9 cellular contexts compared by ENCODE assay signal in genomic region chr1:239386453-239387303, GRCh38. TPM values are rescaled to one million over a fixed set of nuclear protein-coding genes. Genes with fewer than 3 reads are reported as not detected.
DNase-seq lines count a peak whose midpoint lies in the region; ATAC-seq and TF ChIP-seq lines count a peak whose summit lies in the region.
"Had no signal": no experiment of that assay in that cellular context is flagged by ENCODE, and none has a peak within 500 bp of the region (broad histone marks: within the 10 kb centered on the region; RNA-seq: fewer than 3 reads in every experiment).

TSS of gene CHRM3 (plus strand) at chr1:239386568. CDS start at chr1:239907452, 520,884 bp downstream.

- TF ChIP-seq CTCF in adrenal gland (IDR thresholded peaks at IDR 0.05): peak in 1 of 6 experiments; percentile 10
- TF ChIP-seq CTCF in sigmoid colon (IDR thresholded peaks at IDR 0.05): peak in 3 of 4 experiments; percentile 15 to 36 (median 21)

- DNase-seq in DMS53 (lab: John Stamatoyannopoulos, UW) (peak; percentile 84), NCI-H1105 treated with DMSO at 0.1 percent for 48 hours (lab: John Stamatoyannopoulos, UW) (peak; percentile 71), adrenal gland (peak; percentile 19 to 63 (median 34)), sigmoid colon (peak; percentile 90)
- no peak for DNase-seq in NK-92 treated with Interleukin-12 subunit alpha and Interleukin-12 subunit beta, amount 100 ng/mL, for 24 hours (lab: John Stamatoyannopoulos, UW)

- H3K27me3 ChIP-seq in adrenal gland: peaks cover 33% of the 10 kb centered on the region
- H3K27me3 ChIP-seq in sigmoid colon: peaks cover 0 to 5% (median 0%) of the 10 kb centered on the region in 3 donors

- ATAC-seq in HG03520 (IDR thresholded peaks at IDR 0.05; ENCODE audit: unreplicated experiment): no peak
- ATAC-seq in HG03469 (IDR thresholded peaks at IDR 0.05; ENCODE audit: unreplicated experiment): no peak

- TF ChIP-seq POLR2A in adrenal gland (IDR thresholded peaks at IDR 0.05) (no peak), sigmoid colon (IDR thresholded peaks at IDR 0.05) (peak in 1 of 2 donors; percentile 49)

- H3K9me3 ChIP-seq in adrenal gland (replicated peaks in 1 of 3) (no peaks in the 10 kb centered on the region), iPS-18c (ENCODE audit: control insufficient read depth, insufficient read depth, low read length) (no peaks in the 10 kb centered on the region), sigmoid colon (no peaks in the 10 kb centered on the region)

- H3K36me3 ChIP-seq in adrenal gland (replicated peaks in 1 of 2) (no peaks in the 10 kb centered on the region), sigmoid colon (no peaks in the 10 kb centered on the region)

- TF ChIP-seq EP300 in sigmoid colon (IDR thresholded peaks at IDR 0.05): no peak

- intact Hi-C loops in adrenal gland (cut with DNase I) (no loop called here), sigmoid colon (cut with DNase I) (loop anchor here (2.0 to 10.0 kb wide), 4 partner anchors 158 to 511 kb away; no protein-coding TSS in a partner anchor)

- H3K27ac ChIP-seq in adrenal gland: no peak within 1 kb of the TSS
- peak within 1 kb of the TSS; percentile 85 to 92 (median 88) for H3K27ac ChIP-seq in sigmoid colon

- 0 to 1% (median 1%) methylated on average over 24 to 82 of the region's 82 CpGs for WGBS in adrenal gland, 4 donors
- 1% methylated on average over 81 to 82 of the region's 82 CpGs for WGBS in sigmoid colon, 2 donors

- H3K4me3 ChIP-seq in adrenal gland: peak within 1 kb of the TSS in 1 of 4 donors; percentile 44
- peak within 1 kb of the TSS; percentile 73 for H3K4me3 ChIP-seq in iPS-18c (ENCODE audit: insufficient read depth, low read depth, low read length)
- peak within 1 kb of the TSS; percentile 72 to 91 (median 86) for H3K4me3 ChIP-seq in sigmoid colon

- H3K4me1 ChIP-seq in adrenal gland (replicated peaks in 1 of 2) (no peaks in the 10 kb centered on the region), sigmoid colon (peaks cover 0 to 23% (median 13%) of the 10 kb centered on the region in 4 donors)

RNA-seq across cellular contexts. Expression of gene CHRM3, which starts in this region (rescaled TPM):
- total RNA-seq in adrenal gland: 1 to 10 TPM in 5 of 8 donors, under 1 TPM in 3; 0.55 to 4.8 (median 1.3) TPM
- 1 to 10 TPM in 1 of 3 donors, under 1 TPM in 2; 0.17 to 1.0 (median 0.53) TPM for polyA plus RNA-seq in adrenal gland
- total RNA-seq in sigmoid colon: 100 to 1,000 TPM in 1 of 4 donors, 10 to 100 TPM in 3; 43.9 to 111 (median 69.0) TPM
- 1 to 10 TPM in 1 of 3 donors, under 1 TPM in 2; 0.60 to 5.0 (median 0.92) TPM for polyA plus RNA-seq in sigmoid colon
- polyA plus RNA-seq: keratinocyte had no signal

Comparison
In these comparisons a context has a peak if more than half of its experiments do, and no peak if none do; other contexts are left out.
1. RNA of gene CHRM3 (total RNA-seq): 43.9 to 111 TPM in sigmoid colon; 0.55 to 4.8 TPM in adrenal gland; every median in the first group is over 4 times any median in the second.
2. H3K27ac ChIP-seq: peak in sigmoid colon (4 of 4); none in adrenal gland (0 of 5).